Comparison of ENCODE assay signal across 20 cellular contexts in genomic region chr21:39529026-39529425, GRCh38.
DNase-seq lines count a peak whose midpoint lies in the region; ATAC-seq and TF ChIP-seq lines count a peak whose summit lies in the region.
"Had no signal": no experiment of that assay in that cellular context is flagged by ENCODE, and none has a peak within 500 bp of the region (broad histone marks: within the 10 kb centered on the region; RNA-seq: fewer than 3 reads in every experiment).

No MANE protein-coding gene starts in this region.

- H3K4me1 Mint-ChIP-seq in stimulated activated effector memory CD8-positive, alpha-beta T cell treated with anti-CD3 and anti-CD28 coated beads, Interleukin-12 subunit alpha, Interleukin-12 subunit beta, amount 100 ng/mL, for 72 hours: no peaks in the 10 kb centered on the region
- H3K4me1 Mint-ChIP-seq in osteocyte (ENCODE audit: unreplicated experiment): no peaks in the 10 kb centered on the region
- H3K4me1 Mint-ChIP-seq: activated CD8-positive, alpha-beta memory T cell treated with anti-CD3 and anti-CD28 coated beads, Interleukin-2, amount 10 ng/mL, durations not matched to agents 7 days and 5 days had no signal

- intact Hi-C loops in left ventricle myocardium superior (cut with micrococcal nuclease) (no loop called here), left ventricle myocardium inferior (cut with micrococcal nuclease) (no loop called here)

- peaks cover 36% of the 10 kb centered on the region for H3K4me1 ChIP-seq in left ventricle myocardium inferior
- H3K4me1 ChIP-seq in right atrium auricular region: peaks cover 0 to 25% of the 10 kb centered on the region in 2 donors
- H3K4me1 ChIP-seq: Caco-2 had no signal

- peaks cover 2% of the 10 kb centered on the region for H3K27me3 Mint-ChIP-seq in osteocyte (ENCODE audit: unreplicated experiment)

- no peak overlapping the region for H3K27ac Mint-ChIP-seq in stimulated activated effector memory CD8-positive, alpha-beta T cell treated with anti-CD3 and anti-CD28 coated beads, Interleukin-12 subunit alpha, Interleukin-12 subunit beta, amount 100 ng/mL, for 72 hours
- H3K27ac Mint-ChIP-seq in osteocyte (ENCODE audit: unreplicated experiment): no peak overlapping the region
- H3K27ac Mint-ChIP-seq: activated CD8-positive, alpha-beta memory T cell treated with anti-CD3 and anti-CD28 coated beads, Interleukin-2, amount 10 ng/mL, durations not matched to agents 7 days and 5 days had no signal

- ATAC-seq in left ventricle myocardium superior (peak; percentile 14), GM18868 (IDR thresholded peaks at IDR 0.05; ENCODE audit: unreplicated experiment) (no peak)
- ATAC-seq in stimulated activated effector memory CD8-positive, alpha-beta T cell treated with anti-CD3 and anti-CD28 coated beads, Interleukin-12 subunit alpha, Interleukin-12 subunit beta, amount 100 ng/mL, for 72 hours: peak; percentile 37
- ATAC-seq: activated CD8-positive, alpha-beta memory T cell treated with anti-CD3 and anti-CD28 coated beads, Interleukin-2, amount 10 ng/mL, durations not matched to agents 7 days and 5 days had no signal

- H3K9me3 Mint-ChIP-seq in stimulated activated effector memory CD8-positive, alpha-beta T cell treated with anti-CD3 and anti-CD28 coated beads, Interleukin-12 subunit alpha, Interleukin-12 subunit beta, amount 100 ng/mL, for 72 hours: no peaks in the 10 kb centered on the region
- no peaks in the 10 kb centered on the region for H3K9me3 Mint-ChIP-seq in osteocyte (ENCODE audit: unreplicated experiment)
- H3K9me3 Mint-ChIP-seq: nephron had no signal

- no peaks in the 10 kb centered on the region for H3K36me3 Mint-ChIP-seq in stimulated activated effector memory CD8-positive, alpha-beta T cell treated with anti-CD3 and anti-CD28 coated beads, Interleukin-12 subunit alpha, Interleukin-12 subunit beta, amount 100 ng/mL, for 72 hours
- no peaks in the 10 kb centered on the region for H3K36me3 Mint-ChIP-seq in osteocyte (ENCODE audit: unreplicated experiment)
- H3K36me3 Mint-ChIP-seq: activated CD8-positive, alpha-beta memory T cell treated with anti-CD3 and anti-CD28 coated beads, Interleukin-2, amount 10 ng/mL, durations not matched to agents 7 days and 5 days had no signal

- H3K27me3 ChIP-seq in left ventricle myocardium inferior (ENCODE audit: low read depth) (no peaks in the 10 kb centered on the region), right atrium auricular region (no peaks in the 10 kb centered on the region)
- H3K27me3 ChIP-seq: brain microvascular endothelial cell had no signal

- TF ChIP-seq CTCF in left ventricle myocardium inferior (IDR thresholded peaks at IDR 0.05; ENCODE audit: borderline replicate concordance) (no peak), osteocyte (IDR thresholded peaks at IDR 0.05) (no peak), right atrium auricular region (IDR thresholded peaks at IDR 0.05) (no peak)

- no peaks in the 10 kb centered on the region for H3K36me3 ChIP-seq in left ventricle myocardium inferior
- H3K36me3 ChIP-seq in right atrium auricular region: no peaks in the 10 kb centered on the region
- H3K36me3 ChIP-seq: brain microvascular endothelial cell had no signal

- DNase-seq in left ventricle myocardium superior (no peak), left ventricle myocardium inferior (no peak), UCSD-AML1 (lab: John Stamatoyannopoulos, UW; ENCODE audit: unreplicated experiment) (peak; percentile 14), iPS-NIHi7 (ENCODE audit: extremely low spot score) (peak; percentile 53), osteocyte (ENCODE audit: extremely low spot score, unreplicated experiment) (no peak), right atrium auricular region (ENCODE audit: low spot score) (no peak)
- no peak for DNase-seq in stimulated activated effector memory CD8-positive, alpha-beta T cell treated with anti-CD3 and anti-CD28 coated beads, Interleukin-12 subunit alpha, Interleukin-12 subunit beta, amount 100 ng/mL, for 72 hours (ENCODE audit: low spot score in 2 of 2)
- DNase-seq: activated CD4-positive, alpha-beta T cell treated with anti-CD3 and anti-CD28 coated beads for 48 hours; activated CD8-positive, alpha-beta memory T cell treated with anti-CD3 and anti-CD28 coated beads, Interleukin-2, amount 10 ng/mL, durations not matched to agents 7 days and 5 days; brain microvascular endothelial cell; effector memory CD4-positive, alpha-beta T cell; midbrain; NCI-H187 treated with DMSO at 0.1 percent for 48 hours; NCI-H2227 treated with DMSO at 0.1 percent for 48 hours; NCI-H774; substantia nigra had no signal

- no peak overlapping the region for H3K27ac ChIP-seq in left ventricle myocardium inferior (replicated peaks)
- H3K27ac ChIP-seq in right atrium auricular region: no peak overlapping the region
- H3K27ac ChIP-seq: brain microvascular endothelial cell, KMS-11 had no signal

- H3K9me3 ChIP-seq in left ventricle myocardium inferior (replicated peaks) (no peaks in the 10 kb centered on the region), right atrium auricular region (no peaks in the 10 kb centered on the region)
- H3K9me3 ChIP-seq: Caco-2 had no signal

- H3K4me3 ChIP-seq in left ventricle myocardium inferior (no peak overlapping the region), right atrium auricular region (no peak overlapping the region)

- no peak overlapping the region for H3K4me3 Mint-ChIP-seq in stimulated activated effector memory CD8-positive, alpha-beta T cell treated with anti-CD3 and anti-CD28 coated beads, Interleukin-12 subunit alpha, Interleukin-12 subunit beta, amount 100 ng/mL, for 72 hours
- H3K4me3 Mint-ChIP-seq in osteocyte (ENCODE audit: unreplicated experiment): no peak overlapping the region
- H3K4me3 Mint-ChIP-seq: activated CD8-positive, alpha-beta memory T cell treated with anti-CD3 and anti-CD28 coated beads, Interleukin-2, amount 10 ng/mL, durations not matched to agents 7 days and 5 days; nephron had no signal

Comparison
In these comparisons a context has a peak if more than half of its experiments do, and no peak if none do; other contexts are left out.
1. DNase-seq: peak in UCSD-AML1 (single experiment) and iPS-NIHi7 (single experiment); none in left ventricle myocardium superior (single experiment), left ventricle myocardium inferior (single experiment), stimulated activated effector memory CD8-positive, alpha-beta T cell treated with anti-CD3 and anti-CD28 coated beads, Interleukin-12 subunit alpha, Interleukin-12 subunit beta, amount 100 ng/mL, for 72 hours (0 of 2), osteocyte (single experiment) and right atrium auricular region (single experiment).